In the genomic region with DNA sequence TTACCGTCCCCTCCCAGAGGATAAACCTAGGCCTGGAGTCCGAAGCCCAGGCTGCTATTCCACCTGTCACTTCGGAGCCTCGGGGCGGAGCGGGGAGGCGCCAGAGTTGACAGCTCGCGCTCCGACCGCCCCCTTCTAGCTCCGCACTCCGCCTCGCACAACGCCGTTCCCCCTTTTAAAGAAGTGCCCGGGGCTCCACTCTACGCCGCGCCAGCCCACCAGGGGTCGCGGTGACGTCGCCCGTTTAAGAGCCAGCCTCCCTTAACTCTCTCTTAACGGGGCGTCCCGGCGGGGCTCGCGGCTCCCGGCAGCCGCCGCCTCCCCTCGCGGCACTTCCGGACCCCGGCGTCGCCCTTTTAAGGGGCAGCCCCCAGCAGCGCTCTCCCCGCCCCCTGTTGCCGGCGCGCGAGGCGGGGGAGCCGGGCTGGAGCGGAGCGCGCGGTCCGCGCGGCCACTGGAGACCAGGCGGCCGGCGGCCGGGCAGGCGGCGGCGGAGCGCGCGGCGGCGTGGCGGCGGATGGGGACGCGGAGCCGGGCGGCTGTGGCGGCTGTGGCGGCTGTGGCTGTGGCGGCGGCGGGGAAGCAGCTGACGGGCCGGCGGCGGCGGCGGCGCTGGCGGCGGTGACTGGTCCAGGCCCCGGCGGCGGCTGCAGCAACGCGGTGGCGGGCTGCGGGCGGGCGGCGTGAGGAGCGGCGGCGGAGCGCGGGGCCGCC, we compare ENCODE assay signal across 1 cellular context.
TF ChIP-seq lines count a peak whose summit lies in the region.

A gene (plus strand): TSS at position 454 of the 714 bp plus-strand sequence. CDS start 364 bp downstream, outside the sequence.

TF ChIP-seq in HEK293, 187 proteins besides CTCF, POLR2A, EP300 and RAD21 (continued from another document and continues in another):
- TF ChIP-seq, protein P1, sequence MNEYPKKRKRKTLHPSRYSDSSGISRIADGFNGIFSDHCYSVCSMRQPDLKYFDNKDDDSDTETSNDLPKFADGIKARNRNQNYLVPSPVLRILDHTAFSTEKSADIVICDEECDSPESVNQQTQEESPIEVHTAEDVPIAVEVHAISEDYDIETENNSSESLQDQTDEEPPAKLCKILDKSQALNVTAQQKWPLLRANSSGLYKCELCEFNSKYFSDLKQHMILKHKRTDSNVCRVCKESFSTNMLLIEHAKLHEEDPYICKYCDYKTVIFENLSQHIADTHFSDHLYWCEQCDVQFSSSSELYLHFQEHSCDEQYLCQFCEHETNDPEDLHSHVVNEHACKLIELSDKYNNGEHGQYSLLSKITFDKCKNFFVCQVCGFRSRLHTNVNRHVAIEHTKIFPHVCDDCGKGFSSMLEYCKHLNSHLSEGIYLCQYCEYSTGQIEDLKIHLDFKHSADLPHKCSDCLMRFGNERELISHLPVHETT (tag by site-specific recombination; IDR thresholded peaks at IDR 0.05): no peak
- peak; percentile 55; the same call in 1 of the 2 replicates for TF ChIP-seq KLF10 (tag by site-specific recombination; IDR thresholded peaks at IDR 0.05)
- TF ChIP-seq, protein P2, sequence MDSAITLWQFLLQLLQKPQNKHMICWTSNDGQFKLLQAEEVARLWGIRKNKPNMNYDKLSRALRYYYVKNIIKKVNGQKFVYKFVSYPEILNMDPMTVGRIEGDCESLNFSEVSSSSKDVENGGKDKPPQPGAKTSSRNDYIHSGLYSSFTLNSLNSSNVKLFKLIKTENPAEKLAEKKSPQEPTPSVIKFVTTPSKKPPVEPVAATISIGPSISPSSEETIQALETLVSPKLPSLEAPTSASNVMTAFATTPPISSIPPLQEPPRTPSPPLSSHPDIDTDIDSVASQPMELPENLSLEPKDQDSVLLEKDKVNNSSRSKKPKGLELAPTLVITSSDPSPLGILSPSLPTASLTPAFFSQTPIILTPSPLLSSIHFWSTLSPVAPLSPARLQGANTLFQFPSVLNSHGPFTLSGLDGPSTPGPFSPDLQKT (IDR thresholded peaks at IDR 0.05; ENCODE audit: borderline replicate concordance, low read depth, low read length): peak; percentile 73; the same call in 1 of the 2 replicates
- no peak for TF ChIP-seq ZNF274 (IDR thresholded peaks at IDR 0.05; ENCODE audit: low read length)
- no peak for TF ChIP-seq ZNF274 (tag by site-specific recombination; IDR thresholded peaks at IDR 0.05; ENCODE audit: borderline replicate concordance)
- TF ChIP-seq EGR2 (tag by site-specific recombination; IDR thresholded peaks at IDR 0.05; ENCODE audit: low read depth): 0 out of 2 replicates have a peak, but pooled peaks have one; percentile 14
- no peak for TF ChIP-seq ZNF391 (tag by site-specific recombination; IDR thresholded peaks at IDR 0.05; ENCODE audit: borderline replicate concordance, low read depth)
- no peak for TF ChIP-seq ZNF514 (tag by site-specific recombination; IDR thresholded peaks at IDR 0.05)
- peak; percentile 32 for TF ChIP-seq ZNF366 (tag by site-specific recombination; conservative IDR thresholded peaks at IDR 0.05)
- TF ChIP-seq, protein P3, sequence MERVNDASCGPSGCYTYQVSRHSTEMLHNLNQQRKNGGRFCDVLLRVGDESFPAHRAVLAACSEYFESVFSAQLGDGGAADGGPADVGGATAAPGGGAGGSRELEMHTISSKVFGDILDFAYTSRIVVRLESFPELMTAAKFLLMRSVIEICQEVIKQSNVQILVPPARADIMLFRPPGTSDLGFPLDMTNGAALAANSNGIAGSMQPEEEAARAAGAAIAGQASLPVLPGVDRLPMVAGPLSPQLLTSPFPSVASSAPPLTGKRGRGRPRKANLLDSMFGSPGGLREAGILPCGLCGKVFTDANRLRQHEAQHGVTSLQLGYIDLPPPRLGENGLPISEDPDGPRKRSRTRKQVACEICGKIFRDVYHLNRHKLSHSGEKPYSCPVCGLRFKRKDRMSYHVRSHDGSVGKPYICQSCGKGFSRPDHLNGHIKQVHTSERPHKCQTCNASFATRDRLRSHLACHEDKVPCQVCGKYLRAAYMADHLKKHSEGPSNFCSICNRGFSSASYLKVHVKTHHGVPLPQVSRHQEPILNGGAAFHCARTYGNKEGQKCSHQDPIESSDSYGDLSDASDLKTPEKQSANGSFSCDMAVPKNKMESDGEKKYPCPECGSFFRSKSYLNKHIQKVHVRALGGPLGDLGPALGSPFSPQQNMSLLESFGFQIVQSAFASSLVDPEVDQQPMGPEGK (tag by site-specific recombination; IDR thresholded peaks at IDR 0.05): peak; percentile 78
- TF ChIP-seq REPIN1 (tag by site-specific recombination; IDR thresholded peaks at IDR 0.05; ENCODE audit: low read depth): no peak
- TF ChIP-seq ZBTB48 (tag by site-specific recombination; IDR thresholded peaks at IDR 0.05): peak; percentile 50; the same call in 1 of the 2 replicates
- TF ChIP-seq, protein P4, sequence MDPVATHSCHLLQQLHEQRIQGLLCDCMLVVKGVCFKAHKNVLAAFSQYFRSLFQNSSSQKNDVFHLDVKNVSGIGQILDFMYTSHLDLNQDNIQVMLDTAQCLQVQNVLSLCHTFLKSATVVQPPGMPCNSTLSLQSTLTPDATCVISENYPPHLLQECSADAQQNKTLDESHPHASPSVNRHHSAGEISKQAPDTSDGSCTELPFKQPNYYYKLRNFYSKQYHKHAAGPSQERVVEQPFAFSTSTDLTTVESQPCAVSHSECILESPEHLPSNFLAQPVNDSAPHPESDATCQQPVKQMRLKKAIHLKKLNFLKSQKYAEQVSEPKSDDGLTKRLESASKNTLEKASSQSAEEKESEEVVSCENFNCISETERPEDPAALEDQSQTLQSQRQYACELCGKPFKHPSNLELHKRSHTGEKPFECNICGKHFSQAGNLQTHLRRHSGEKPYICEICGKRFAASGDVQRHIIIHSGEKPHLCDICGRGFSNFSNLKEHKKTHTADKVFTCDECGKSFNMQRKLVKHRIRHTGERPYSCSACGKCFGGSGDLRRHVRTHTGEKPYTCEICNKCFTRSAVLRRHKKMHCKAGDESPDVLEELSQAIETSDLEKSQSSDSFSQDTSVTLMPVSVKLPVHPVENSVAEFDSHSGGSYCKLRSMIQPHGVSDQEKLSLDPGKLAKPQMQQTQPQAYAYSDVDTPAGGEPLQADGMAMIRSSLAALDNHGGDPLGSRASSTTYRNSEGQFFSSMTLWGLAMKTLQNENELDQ (tag by site-specific recombination; IDR thresholded peaks at IDR 0.05; ENCODE audit: low read depth): no peak
- TF ChIP-seq ZNF266 (tag by site-specific recombination; IDR thresholded peaks at IDR 0.05; ENCODE audit: low read depth): no peak
- no peak for TF ChIP-seq OVOL3 (tag by site-specific recombination; IDR thresholded peaks at IDR 0.05)
- TF ChIP-seq, protein P5, sequence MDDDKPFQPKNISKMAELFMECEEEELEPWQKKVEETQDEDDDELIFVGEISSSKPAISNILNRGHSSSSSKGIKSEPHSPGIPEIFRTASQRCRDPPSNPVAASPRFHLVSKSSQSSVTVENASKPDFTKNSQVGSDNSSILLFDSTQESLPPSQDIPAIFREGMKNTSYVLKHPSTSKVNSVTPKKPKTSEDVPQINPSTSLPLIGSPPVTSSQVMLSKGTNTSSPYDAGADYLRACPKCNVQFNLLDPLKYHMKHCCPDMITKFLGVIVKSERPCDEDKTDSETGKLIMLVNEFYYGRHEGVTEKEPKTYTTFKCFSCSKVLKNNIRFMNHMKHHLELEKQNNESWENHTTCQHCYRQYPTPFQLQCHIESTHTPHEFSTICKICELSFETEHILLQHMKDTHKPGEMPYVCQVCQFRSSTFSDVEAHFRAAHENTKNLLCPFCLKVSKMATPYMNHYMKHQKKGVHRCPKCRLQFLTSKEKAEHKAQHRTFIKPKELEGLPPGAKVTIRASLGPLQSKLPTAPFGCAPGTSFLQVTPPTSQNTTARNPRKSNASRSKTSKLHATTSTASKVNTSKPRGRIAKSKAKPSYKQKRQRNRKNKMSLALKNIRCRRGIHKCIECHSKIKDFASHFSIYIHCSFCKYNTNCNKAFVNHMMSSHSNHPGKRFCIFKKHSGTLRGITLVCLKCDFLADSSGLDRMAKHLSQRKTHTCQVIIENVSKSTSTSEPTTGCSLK (tag by site-specific recombination; IDR thresholded peaks at IDR 0.05): no peak
- no peak for TF ChIP-seq ZNF654 (tag by site-specific recombination; IDR thresholded peaks at IDR 0.05; ENCODE audit: low read depth)
- peak; percentile 70; the same call in 1 of the 2 replicates for TF ChIP-seq SP7 (tag by site-specific recombination; IDR thresholded peaks at IDR 0.05)
- TF ChIP-seq, protein P6, sequence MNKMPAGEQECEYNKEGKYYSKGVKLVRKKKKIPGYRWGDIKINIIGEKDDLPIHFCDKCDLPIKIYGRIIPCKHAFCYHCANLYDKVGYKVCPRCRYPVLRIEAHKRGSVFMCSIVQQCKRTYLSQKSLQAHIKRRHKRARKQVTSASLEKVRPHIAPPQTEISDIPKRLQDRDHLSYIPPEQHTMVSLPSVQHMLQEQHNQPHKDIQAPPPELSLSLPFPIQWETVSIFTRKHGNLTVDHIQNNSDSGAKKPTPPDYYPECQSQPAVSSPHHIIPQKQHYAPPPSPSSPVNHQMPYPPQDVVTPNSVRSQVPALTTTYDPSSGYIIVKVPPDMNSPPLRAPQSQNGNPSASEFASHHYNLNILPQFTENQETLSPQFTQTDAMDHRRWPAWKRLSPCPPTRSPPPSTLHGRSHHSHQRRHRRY (tag by site-specific recombination; IDR thresholded peaks at IDR 0.05): no peak
- peak; percentile 10 for TF ChIP-seq ZNF335 (tag by site-specific recombination; conservative IDR thresholded peaks at IDR 0.05)
- TF ChIP-seq ZNF600 (tag by site-specific recombination; IDR thresholded peaks at IDR 0.05): peak; percentile 42; the same call in 1 of the 2 replicates
- TF ChIP-seq ZNF571 (tag by site-specific recombination; IDR thresholded peaks at IDR 0.05): no peak
- TF ChIP-seq ZNF394 (tag by site-specific recombination; IDR thresholded peaks at IDR 0.05; ENCODE audit: borderline replicate concordance): no peak
- no peak for TF ChIP-seq ZFP41 (tag by site-specific recombination; IDR thresholded peaks at IDR 0.05; ENCODE audit: borderline replicate concordance)
- no peak for TF ChIP-seq ZNF776 (tag by site-specific recombination; IDR thresholded peaks at IDR 0.05; ENCODE audit: borderline replicate concordance)
- TF ChIP-seq ZNF184 (tag by site-specific recombination; IDR thresholded peaks at IDR 0.05): no peak
- no peak for TF ChIP-seq ZNF677 (tag by site-specific recombination; IDR thresholded peaks at IDR 0.05)
- no peak for TF ChIP-seq ZNF529 (tag by site-specific recombination; IDR thresholded peaks at IDR 0.05; ENCODE audit: insufficient replicate concordance)
- peak; percentile 62 for TF ChIP-seq ZBTB17 (tag by site-specific recombination; IDR thresholded peaks at IDR 0.05)
- no peak for TF ChIP-seq ZNF302 (tag by site-specific recombination; IDR thresholded peaks at IDR 0.05; ENCODE audit: low read depth)
- TF ChIP-seq, protein P7, sequence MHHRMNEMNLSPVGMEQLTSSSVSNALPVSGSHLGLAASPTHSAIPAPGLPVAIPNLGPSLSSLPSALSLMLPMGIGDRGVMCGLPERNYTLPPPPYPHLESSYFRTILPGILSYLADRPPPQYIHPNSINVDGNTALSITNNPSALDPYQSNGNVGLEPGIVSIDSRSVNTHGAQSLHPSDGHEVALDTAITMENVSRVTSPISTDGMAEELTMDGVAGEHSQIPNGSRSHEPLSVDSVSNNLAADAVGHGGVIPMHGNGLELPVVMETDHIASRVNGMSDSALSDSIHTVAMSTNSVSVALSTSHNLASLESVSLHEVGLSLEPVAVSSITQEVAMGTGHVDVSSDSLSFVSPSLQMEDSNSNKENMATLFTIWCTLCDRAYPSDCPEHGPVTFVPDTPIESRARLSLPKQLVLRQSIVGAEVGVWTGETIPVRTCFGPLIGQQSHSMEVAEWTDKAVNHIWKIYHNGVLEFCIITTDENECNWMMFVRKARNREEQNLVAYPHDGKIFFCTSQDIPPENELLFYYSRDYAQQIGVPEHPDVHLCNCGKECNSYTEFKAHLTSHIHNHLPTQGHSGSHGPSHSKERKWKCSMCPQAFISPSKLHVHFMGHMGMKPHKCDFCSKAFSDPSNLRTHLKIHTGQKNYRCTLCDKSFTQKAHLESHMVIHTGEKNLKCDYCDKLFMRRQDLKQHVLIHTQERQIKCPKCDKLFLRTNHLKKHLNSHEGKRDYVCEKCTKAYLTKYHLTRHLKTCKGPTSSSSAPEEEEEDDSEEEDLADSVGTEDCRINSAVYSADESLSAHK (tag by site-specific recombination; IDR thresholded peaks at IDR 0.05): 0 out of 2 replicates have a peak, but pooled peaks have one; percentile 32
- TF ChIP-seq ZNF830 (tag by site-specific recombination; IDR thresholded peaks at IDR 0.05; ENCODE audit: low read depth): no peak
- no peak for TF ChIP-seq ZNF510 (tag by site-specific recombination; IDR thresholded peaks at IDR 0.05; ENCODE audit: insufficient replicate concordance)
- peak; percentile 100 for TF ChIP-seq ZFP69B (tag by site-specific recombination; IDR thresholded peaks at IDR 0.05)
- no peak for TF ChIP-seq MYNN (tag by site-specific recombination; IDR thresholded peaks at IDR 0.05; ENCODE audit: borderline replicate concordance)
- peak; percentile 81 for TF ChIP-seq SP2 (tag by site-specific recombination; IDR thresholded peaks at IDR 0.05)
- TF ChIP-seq OSR2 (tag by site-specific recombination; IDR thresholded peaks at IDR 0.05): 0 out of 2 replicates have a peak, but pooled peaks have one; percentile 10
- TF ChIP-seq ZNF561 (tag by site-specific recombination; IDR thresholded peaks at IDR 0.05; ENCODE audit: borderline replicate concordance): peak; percentile 61; the same call in 1 of the 2 replicates
- TF ChIP-seq, protein P8, sequence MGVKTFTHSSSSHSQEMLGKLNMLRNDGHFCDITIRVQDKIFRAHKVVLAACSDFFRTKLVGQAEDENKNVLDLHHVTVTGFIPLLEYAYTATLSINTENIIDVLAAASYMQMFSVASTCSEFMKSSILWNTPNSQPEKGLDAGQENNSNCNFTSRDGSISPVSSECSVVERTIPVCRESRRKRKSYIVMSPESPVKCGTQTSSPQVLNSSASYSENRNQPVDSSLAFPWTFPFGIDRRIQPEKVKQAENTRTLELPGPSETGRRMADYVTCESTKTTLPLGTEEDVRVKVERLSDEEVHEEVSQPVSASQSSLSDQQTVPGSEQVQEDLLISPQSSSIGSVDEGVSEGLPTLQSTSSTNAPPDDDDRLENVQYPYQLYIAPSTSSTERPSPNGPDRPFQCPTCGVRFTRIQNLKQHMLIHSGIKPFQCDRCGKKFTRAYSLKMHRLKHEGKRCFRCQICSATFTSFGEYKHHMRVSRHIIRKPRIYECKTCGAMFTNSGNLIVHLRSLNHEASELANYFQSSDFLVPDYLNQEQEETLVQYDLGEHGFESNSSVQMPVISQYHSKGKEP (tag by site-specific recombination; IDR thresholded peaks at IDR 0.05): peak; percentile 52
- TF ChIP-seq MZF1 (tag by site-specific recombination; IDR thresholded peaks at IDR 0.05; ENCODE audit: borderline replicate concordance): peak; percentile 64; the same call in 1 of the 2 replicates
- TF ChIP-seq WT1 (tag by site-specific recombination; IDR thresholded peaks at IDR 0.05): peak; percentile 90
- TF ChIP-seq GLIS1 (tag by site-specific recombination; IDR thresholded peaks at IDR 0.05): peak; percentile 91
- TF ChIP-seq, protein P9, sequence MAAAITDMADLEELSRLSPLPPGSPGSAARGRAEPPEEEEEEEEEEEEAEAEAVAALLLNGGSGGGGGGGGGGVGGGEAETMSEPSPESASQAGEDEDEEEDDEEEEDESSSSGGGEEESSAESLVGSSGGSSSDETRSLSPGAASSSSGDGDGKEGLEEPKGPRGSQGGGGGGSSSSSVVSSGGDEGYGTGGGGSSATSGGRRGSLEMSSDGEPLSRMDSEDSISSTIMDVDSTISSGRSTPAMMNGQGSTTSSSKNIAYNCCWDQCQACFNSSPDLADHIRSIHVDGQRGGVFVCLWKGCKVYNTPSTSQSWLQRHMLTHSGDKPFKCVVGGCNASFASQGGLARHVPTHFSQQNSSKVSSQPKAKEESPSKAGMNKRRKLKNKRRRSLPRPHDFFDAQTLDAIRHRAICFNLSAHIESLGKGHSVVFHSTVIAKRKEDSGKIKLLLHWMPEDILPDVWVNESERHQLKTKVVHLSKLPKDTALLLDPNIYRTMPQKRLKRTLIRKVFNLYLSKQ (tag by site-specific recombination; IDR thresholded peaks at IDR 0.05; ENCODE audit: borderline replicate concordance): no peak
- TF ChIP-seq ZXDB (tag by site-specific recombination; IDR thresholded peaks at IDR 0.05): peak; percentile 85
- TF ChIP-seq ZNF521 (tag by site-specific recombination; IDR thresholded peaks at IDR 0.05): no peak
